1 cellular context compared by ENCODE assay signal in the genomic region with DNA sequence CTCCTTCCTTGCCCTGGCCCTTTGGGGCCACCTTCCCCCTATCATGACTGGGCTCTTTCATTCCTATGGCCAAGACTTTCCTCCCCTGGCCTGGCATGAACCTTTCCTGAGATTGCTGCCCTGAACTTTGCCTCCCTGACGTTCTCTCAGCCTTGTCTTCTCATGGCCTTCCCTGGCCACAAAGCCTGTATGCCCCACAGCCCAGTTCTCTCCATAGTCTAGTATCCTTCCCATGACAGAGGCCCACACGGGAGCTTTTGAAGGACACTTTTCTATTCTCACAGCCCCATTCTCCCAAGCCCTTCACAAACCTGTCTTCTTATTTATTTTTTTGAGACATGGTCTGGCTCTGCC.
TF ChIP-seq lines count a peak whose summit lies in the region.

No MANE protein-coding gene starts in this region.

TF ChIP-seq in WTC11, 78 proteins besides CTCF, POLR2A, EP300 and RAD21 (continued from another document):
- TF ChIP-seq, protein P1, sequence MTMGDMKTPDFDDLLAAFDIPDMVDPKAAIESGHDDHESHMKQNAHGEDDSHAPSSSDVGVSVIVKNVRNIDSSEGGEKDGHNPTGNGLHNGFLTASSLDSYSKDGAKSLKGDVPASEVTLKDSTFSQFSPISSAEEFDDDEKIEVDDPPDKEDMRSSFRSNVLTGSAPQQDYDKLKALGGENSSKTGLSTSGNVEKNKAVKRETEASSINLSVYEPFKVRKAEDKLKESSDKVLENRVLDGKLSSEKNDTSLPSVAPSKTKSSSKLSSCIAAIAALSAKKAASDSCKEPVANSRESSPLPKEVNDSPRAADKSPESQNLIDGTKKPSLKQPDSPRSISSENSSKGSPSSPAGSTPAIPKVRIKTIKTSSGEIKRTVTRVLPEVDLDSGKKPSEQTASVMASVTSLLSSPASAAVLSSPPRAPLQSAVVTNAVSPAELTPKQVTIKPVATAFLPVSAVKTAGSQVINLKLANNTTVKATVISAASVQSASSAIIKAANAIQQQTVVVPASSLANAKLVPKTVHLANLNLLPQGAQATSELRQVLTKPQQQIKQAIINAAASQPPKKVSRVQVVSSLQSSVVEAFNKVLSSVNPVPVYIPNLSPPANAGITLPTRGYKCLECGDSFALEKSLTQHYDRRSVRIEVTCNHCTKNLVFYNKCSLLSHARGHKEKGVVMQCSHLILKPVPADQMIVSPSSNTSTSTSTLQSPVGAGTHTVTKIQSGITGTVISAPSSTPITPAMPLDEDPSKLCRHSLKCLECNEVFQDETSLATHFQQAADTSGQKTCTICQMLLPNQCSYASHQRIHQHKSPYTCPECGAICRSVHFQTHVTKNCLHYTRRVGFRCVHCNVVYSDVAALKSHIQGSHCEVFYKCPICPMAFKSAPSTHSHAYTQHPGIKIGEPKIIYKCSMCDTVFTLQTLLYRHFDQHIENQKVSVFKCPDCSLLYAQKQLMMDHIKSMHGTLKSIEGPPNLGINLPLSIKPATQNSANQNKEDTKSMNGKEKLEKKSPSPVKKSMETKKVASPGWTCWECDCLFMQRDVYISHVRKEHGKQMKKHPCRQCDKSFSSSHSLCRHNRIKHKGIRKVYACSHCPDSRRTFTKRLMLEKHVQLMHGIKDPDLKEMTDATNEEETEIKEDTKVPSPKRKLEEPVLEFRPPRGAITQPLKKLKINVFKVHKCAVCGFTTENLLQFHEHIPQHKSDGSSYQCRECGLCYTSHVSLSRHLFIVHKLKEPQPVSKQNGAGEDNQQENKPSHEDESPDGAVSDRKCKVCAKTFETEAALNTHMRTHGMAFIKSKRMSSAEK (CRISPR knock-in tag; IDR thresholded peaks at IDR 0.05; ENCODE audit: borderline replicate concordance): no peak
- TF ChIP-seq, protein P2, sequence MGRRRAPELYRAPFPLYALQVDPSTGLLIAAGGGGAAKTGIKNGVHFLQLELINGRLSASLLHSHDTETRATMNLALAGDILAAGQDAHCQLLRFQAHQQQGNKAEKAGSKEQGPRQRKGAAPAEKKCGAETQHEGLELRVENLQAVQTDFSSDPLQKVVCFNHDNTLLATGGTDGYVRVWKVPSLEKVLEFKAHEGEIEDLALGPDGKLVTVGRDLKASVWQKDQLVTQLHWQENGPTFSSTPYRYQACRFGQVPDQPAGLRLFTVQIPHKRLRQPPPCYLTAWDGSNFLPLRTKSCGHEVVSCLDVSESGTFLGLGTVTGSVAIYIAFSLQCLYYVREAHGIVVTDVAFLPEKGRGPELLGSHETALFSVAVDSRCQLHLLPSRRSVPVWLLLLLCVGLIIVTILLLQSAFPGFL (CRISPR knock-in tag; IDR thresholded peaks at IDR 0.05; ENCODE audit: borderline replicate concordance): no peak
- TF ChIP-seq, protein P3, sequence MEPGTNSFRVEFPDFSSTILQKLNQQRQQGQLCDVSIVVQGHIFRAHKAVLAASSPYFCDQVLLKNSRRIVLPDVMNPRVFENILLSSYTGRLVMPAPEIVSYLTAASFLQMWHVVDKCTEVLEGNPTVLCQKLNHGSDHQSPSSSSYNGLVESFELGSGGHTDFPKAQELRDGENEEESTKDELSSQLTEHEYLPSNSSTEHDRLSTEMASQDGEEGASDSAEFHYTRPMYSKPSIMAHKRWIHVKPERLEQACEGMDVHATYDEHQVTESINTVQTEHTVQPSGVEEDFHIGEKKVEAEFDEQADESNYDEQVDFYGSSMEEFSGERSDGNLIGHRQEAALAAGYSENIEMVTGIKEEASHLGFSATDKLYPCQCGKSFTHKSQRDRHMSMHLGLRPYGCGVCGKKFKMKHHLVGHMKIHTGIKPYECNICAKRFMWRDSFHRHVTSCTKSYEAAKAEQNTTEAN (CRISPR knock-in tag; IDR thresholded peaks at IDR 0.05): no peak
- TF ChIP-seq, protein P4, sequence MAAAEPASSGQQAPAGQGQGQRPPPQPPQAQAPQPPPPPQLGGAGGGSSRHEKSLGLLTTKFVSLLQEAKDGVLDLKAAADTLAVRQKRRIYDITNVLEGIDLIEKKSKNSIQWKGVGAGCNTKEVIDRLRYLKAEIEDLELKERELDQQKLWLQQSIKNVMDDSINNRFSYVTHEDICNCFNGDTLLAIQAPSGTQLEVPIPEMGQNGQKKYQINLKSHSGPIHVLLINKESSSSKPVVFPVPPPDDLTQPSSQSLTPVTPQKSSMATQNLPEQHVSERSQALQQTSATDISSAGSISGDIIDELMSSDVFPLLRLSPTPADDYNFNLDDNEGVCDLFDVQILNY (CRISPR knock-in tag; IDR thresholded peaks at IDR 0.05): no peak
- TF ChIP-seq SP1 (CRISPR knock-in tag; conservative IDR thresholded peaks at IDR 0.05): no peak
- 0 out of 2 replicates have a peak, but pooled peaks have one; percentile 8 for TF ChIP-seq ZNF416 (CRISPR knock-in tag; IDR thresholded peaks at IDR 0.05)
- 0 out of 2 replicates have a peak, but pooled peaks have one; percentile 15 for TF ChIP-seq FOXP1 (CRISPR knock-in tag; IDR thresholded peaks at IDR 0.05; ENCODE audit: borderline replicate concordance)
- no peak for TF ChIP-seq ZBTB21 (CRISPR knock-in tag; IDR thresholded peaks at IDR 0.05; ENCODE audit: borderline replicate concordance)
- no peak for TF ChIP-seq NFE2L1 (CRISPR knock-in tag; IDR thresholded peaks at IDR 0.05)
- TF ChIP-seq ZNF138 (CRISPR knock-in tag; conservative IDR thresholded peaks at IDR 0.05): no peak
